In genomic region chr3:27483117-27484001, GRCh38 we compare ENCODE assay signal across 2 cellular contexts.
TF ChIP-seq lines count a peak whose summit lies in the region.

No MANE protein-coding gene starts in this region.

TF ChIP-seq in IMR-90, 13 proteins besides CTCF, POLR2A, EP300 and RAD21:
- peak; percentile 83; the same call in 1 of the 2 replicates for TF ChIP-seq MXI1 (IDR thresholded peaks at IDR 0.05; ENCODE audit: borderline replicate concordance, low read depth, low read length)
- TF ChIP-seq FOS (IDR thresholded peaks at IDR 0.05; ENCODE audit: low read depth, low read length) = no peak
- TF ChIP-seq ELK1 (IDR thresholded peaks at IDR 0.05; ENCODE audit: borderline replicate concordance, low read depth, low read length) = no peak
- no peak for TF ChIP-seq RFX5 (IDR thresholded peaks at IDR 0.05; ENCODE audit: low read depth, low read length)
- peak; percentile 67; the same call in 1 of the 2 replicates for TF ChIP-seq CHD1 (IDR thresholded peaks at IDR 0.05; ENCODE audit: low read depth, low read length)
- TF ChIP-seq USF2 (IDR thresholded peaks at IDR 0.05; ENCODE audit: low read depth, low read length) = no peak
- no peak for TF ChIP-seq RCOR1 (IDR thresholded peaks at IDR 0.05; ENCODE audit: insufficient replicate concordance, low read length)

TF ChIP-seq in K562, 482 proteins besides CTCF, POLR2A, EP300 and RAD21:
- 0 out of 2 replicates have a peak, but pooled peaks have one; percentile 54 for TF ChIP-seq ZBTB5 (IDR thresholded peaks at IDR 0.05)
- no peak for TF ChIP-seq CEBPZ (IDR thresholded peaks at IDR 0.05; ENCODE audit: borderline replicate concordance, low read depth, low read length)
- peak in 1 of 2 experiments; percentile 19 for TF ChIP-seq E2F6 (IDR thresholded peaks at IDR 0.05; ENCODE audit: borderline replicate concordance in 1 of 2, extremely low read depth in 1 of 2, insufficient read depth in 1 of 2, insufficient read length in 1 of 2, low read depth in 1 of 2, low read length in 1 of 2, poor library complexity in 1 of 2, severe bottlenecking in 1 of 2)
- TF ChIP-seq HINFP (tag; conservative IDR thresholded peaks at IDR 0.05; ENCODE audit: low read depth) = peak; percentile 84
- TF ChIP-seq RB1 (IDR thresholded peaks at IDR 0.05; ENCODE audit: low read depth) = no peak
- 0 out of 2 replicates have a peak, but pooled peaks have one; percentile 3 for TF ChIP-seq SPI1 (IDR thresholded peaks at IDR 0.05; ENCODE audit: borderline replicate concordance, low read depth, low read length)
- TF ChIP-seq ZNF561 (CRISPR knock-in tag; conservative IDR thresholded peaks at IDR 0.05) = no peak
- no peak for TF ChIP-seq ARNT (IDR thresholded peaks at IDR 0.05)
- no peak for TF ChIP-seq MAFK (IDR thresholded peaks at IDR 0.05; ENCODE audit: low read length)
- no peak for TF ChIP-seq ZNF57 (CRISPR knock-in tag; IDR thresholded peaks at IDR 0.05)
- TF ChIP-seq ZSCAN29 (IDR thresholded peaks at IDR 0.05) = 0 out of 2 replicates have a peak, but pooled peaks have one; percentile 65
- TF ChIP-seq ARID1B (IDR thresholded peaks at IDR 0.05) = no peak
- no peak for TF ChIP-seq HNRNPH1 (optimal IDR thresholded peaks at IDR 0.05; ENCODE audit: low read depth, low read length)
